In genomic region chr5:12910611-12911010, GRCh38 we compare ENCODE assay signal across 18 cellular contexts.
"Had no signal": no experiment of that assay in that cellular context is flagged by ENCODE, and none has a peak within 500 bp of the region (broad histone marks: within the 10 kb centered on the region; RNA-seq: fewer than 3 reads in every experiment).

No MANE protein-coding gene starts in this region.

- H3K27me3 Mint-ChIP-seq: activated naive CD8-positive, alpha-beta T cell had no signal

- H3K36me3 ChIP-seq: thyroid gland had no signal

- DNase-seq: activated CD4-positive, alpha-beta T cell treated with anti-CD3 and anti-CD28 coated beads, Interleukin-2, amount 50 U/mL, for 48 hours; activated gamma-delta T cell treated with Interleukin-2 at 50 U/mL for 16 hours; amniotic stem cell; body of pancreas; central memory CD4-positive, alpha-beta T cell; kidney; occipital lobe; stimulated activated CD4-positive, alpha-beta T cell treated with anti-CD3 and anti-CD28 coated beads, Interleukin-12 subunit alpha, Interleukin-12 subunit beta, amount 100 ng/mL, for 4 hours; stimulated activated CD4-positive, alpha-beta T cell treated with anti-CD3 and anti-CD28 coated beads, Interleukin-1b, Interleukin-23, amount 100 ng/mL, for 48 hours; stimulated activated CD8-positive, alpha-beta memory T cell treated with anti-CD3 and anti-CD28 coated beads, Interleukin-4, amount 100 ng/mL, for 48 hours; stimulated activated naive CD4-positive, alpha-beta T cell; thyroid gland had no signal

- H3K27ac Mint-ChIP-seq: activated naive CD8-positive, alpha-beta T cell; activated T-helper 1 cell treated with anti-CD3 and anti-CD28 coated beads, Interleukin-12 subunit alpha, Interleukin-12 subunit beta, Interleukin-2, Interleukin-4 antibody, amounts not matched to agents 30 ng/mL and 10 ng/mL and 1 ng/mL, durations not matched to agents 14 hours and 24 hours and 36 hours had no signal

- H3K36me3 Mint-ChIP-seq: activated naive CD8-positive, alpha-beta T cell had no signal

- H3K27ac ChIP-seq: body of pancreas, coronary artery, thyroid gland had no signal

- H3K9me3 ChIP-seq: body of pancreas, thyroid gland had no signal

- H3K4me3 Mint-ChIP-seq: activated naive CD8-positive, alpha-beta T cell; activated T-helper 1 cell treated with anti-CD3 and anti-CD28 coated beads, Interleukin-12 subunit alpha, Interleukin-12 subunit beta, Interleukin-2, Interleukin-4 antibody, amounts not matched to agents 30 ng/mL and 10 ng/mL and 1 ng/mL, durations not matched to agents 14 hours and 24 hours and 36 hours had no signal

- H3K4me1 ChIP-seq: body of pancreas, thyroid gland had no signal

- H3K4me3 ChIP-seq: body of pancreas, coronary artery, lung, thyroid gland had no signal

- H3K27me3 ChIP-seq: body of pancreas, thyroid gland had no signal

- ATAC-seq: body of pancreas, esophagus mucosa, left lobe of liver had no signal
